Comparison of ENCODE assay signal across 19 cellular contexts in the genomic region with DNA sequence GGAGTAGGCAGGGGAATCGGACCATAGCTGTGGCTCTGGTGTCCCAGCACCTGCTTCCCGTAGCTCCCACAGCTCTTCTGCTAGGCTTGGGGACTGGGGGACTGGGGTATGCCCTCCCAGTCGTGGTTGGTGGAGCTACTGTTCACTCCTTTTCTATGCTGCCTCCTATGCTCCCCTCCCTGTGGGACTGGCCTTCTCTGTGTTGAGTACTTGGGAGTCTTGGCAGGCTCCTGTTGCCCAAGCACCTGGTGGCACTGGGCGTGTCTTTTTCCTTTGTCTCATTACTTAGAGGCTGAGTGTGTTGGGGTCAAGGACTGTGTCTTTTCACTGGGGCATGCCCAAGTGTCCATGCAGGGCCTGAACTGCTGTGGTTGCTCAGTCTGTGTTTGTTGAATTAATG.
DNase-seq lines count a peak whose midpoint lies in the region; ATAC-seq and TF ChIP-seq lines count a peak whose summit lies in the region.
"Had no signal": no experiment of that assay in that cellular context is flagged by ENCODE, and none has a peak within 500 bp of the region (broad histone marks: within the 10 kb centered on the region; RNA-seq: fewer than 3 reads in every experiment).

No MANE protein-coding gene starts in this region.

- TF ChIP-seq CTCF in GM10266 (IDR thresholded peaks at IDR 0.05; ENCODE audit: control insufficient read depth, insufficient read depth, low read depth, missing control alignments), result no peak

- H3K9me3 Mint-ChIP-seq in stimulated activated memory B cell treated with anti-CD40 and anti-IgM and Interleukin-4, amounts not matched to agents 10 μg/mL and 1 μg/mL and 100 μg/mL, for 72 hours, result no peaks in the 10 kb centered on the region
- H3K9me3 Mint-ChIP-seq in activated naive CD8-positive, alpha-beta T cell treated with anti-CD3 and anti-CD28 coated beads for 36 hours, result no peaks in the 10 kb centered on the region
- H3K9me3 Mint-ChIP-seq: stimulated activated naive B cell treated with anti-CD40 and anti-IgM and Interleukin-4, amounts not matched to agents 10 μg/mL and 1 μg/mL and 100 μg/mL, for 72 hours had no signal

- peak; percentile 22 for ATAC-seq in stimulated activated memory B cell treated with anti-CD40 and anti-IgM and Interleukin-4, amounts not matched to agents 10 μg/mL and 1 μg/mL and 100 μg/mL, for 72 hours
- ATAC-seq: stimulated activated naive B cell treated with anti-CD40 and anti-IgM and Interleukin-4, amounts not matched to agents 10 μg/mL and 1 μg/mL and 100 μg/mL, for 72 hours had no signal

- DNase-seq in DMS53 (lab: John Stamatoyannopoulos, UW), result peak; percentile 23
- DNase-seq in DMS53 treated with DMSO at 0.1 percent for 48 hours (lab: John Stamatoyannopoulos, UW; ENCODE audit: unreplicated experiment), result no peak
- peak; percentile 84 for DNase-seq in NCI-H2029 (lab: John Stamatoyannopoulos, UW)
- peak; percentile 54 for DNase-seq in NCI-H748 treated with DMSO at 0.1 percent for 48 hours (lab: John Stamatoyannopoulos, UW)
- DNase-seq in activated naive CD8-positive, alpha-beta T cell treated with anti-CD3 and anti-CD28 coated beads for 36 hours, result no peak
- DNase-seq in SKM-1 treated with dmso at 0.1 percent for 144 hours (lab: John Stamatoyannopoulos, UW; ENCODE audit: unreplicated experiment), result no peak
- no peak for DNase-seq in GM10266 (ENCODE audit: extremely low spot score)
- DNase-seq: activated CD4-positive, alpha-beta T cell treated with anti-CD3 and anti-CD28 coated beads, Interleukin-2, amount 50 U/mL, for 48 hours; activated gamma-delta T cell treated with Interleukin-2 at 50 U/mL for 16 hours; adrenal gland; EL; head of caudate nucleus; left ventricle myocardium inferior; midbrain; stimulated activated CD4-positive, alpha-beta T cell treated with anti-CD3 and anti-CD28 coated beads, Interleukin-1b, Interleukin-23, amount 100 ng/mL, for 48 hours; stimulated activated naive B cell treated with anti-CD40 and anti-IgM and Interleukin-4, amounts not matched to agents 10 μg/mL and 1 μg/mL and 100 μg/mL, for 72 hours; WERI-Rb-1 had no signal

- H3K27ac Mint-ChIP-seq in stimulated activated memory B cell treated with anti-CD40 and anti-IgM and Interleukin-4, amounts not matched to agents 10 μg/mL and 1 μg/mL and 100 μg/mL, for 72 hours, result no peak overlapping the region
- no peak overlapping the region for H3K27ac Mint-ChIP-seq in activated naive CD8-positive, alpha-beta T cell treated with anti-CD3 and anti-CD28 coated beads for 36 hours
- H3K27ac Mint-ChIP-seq: stimulated activated naive B cell treated with anti-CD40 and anti-IgM and Interleukin-4, amounts not matched to agents 10 μg/mL and 1 μg/mL and 100 μg/mL, for 72 hours had no signal

- H3K4me1 Mint-ChIP-seq in stimulated activated memory B cell treated with anti-CD40 and anti-IgM and Interleukin-4, amounts not matched to agents 10 μg/mL and 1 μg/mL and 100 μg/mL, for 72 hours, result peaks cover 7% of the 10 kb centered on the region
- H3K4me1 Mint-ChIP-seq in activated naive CD8-positive, alpha-beta T cell treated with anti-CD3 and anti-CD28 coated beads for 36 hours, result no peaks in the 10 kb centered on the region
- H3K4me1 Mint-ChIP-seq: stimulated activated naive B cell treated with anti-CD40 and anti-IgM and Interleukin-4, amounts not matched to agents 10 μg/mL and 1 μg/mL and 100 μg/mL, for 72 hours had no signal

- H3K27me3 Mint-ChIP-seq in stimulated activated memory B cell treated with anti-CD40 and anti-IgM and Interleukin-4, amounts not matched to agents 10 μg/mL and 1 μg/mL and 100 μg/mL, for 72 hours, result no peaks in the 10 kb centered on the region
- H3K27me3 Mint-ChIP-seq in activated naive CD8-positive, alpha-beta T cell treated with anti-CD3 and anti-CD28 coated beads for 36 hours, result no peaks in the 10 kb centered on the region
- H3K27me3 Mint-ChIP-seq: progenitor cell of endocrine pancreas had no signal

- H3K36me3 Mint-ChIP-seq in stimulated activated memory B cell treated with anti-CD40 and anti-IgM and Interleukin-4, amounts not matched to agents 10 μg/mL and 1 μg/mL and 100 μg/mL, for 72 hours, result no peaks in the 10 kb centered on the region
- H3K36me3 Mint-ChIP-seq in activated naive CD8-positive, alpha-beta T cell treated with anti-CD3 and anti-CD28 coated beads for 36 hours, result no peaks in the 10 kb centered on the region
- H3K36me3 Mint-ChIP-seq: stimulated activated naive B cell treated with anti-CD40 and anti-IgM and Interleukin-4, amounts not matched to agents 10 μg/mL and 1 μg/mL and 100 μg/mL, for 72 hours had no signal

- H3K4me3 Mint-ChIP-seq in stimulated activated memory B cell treated with anti-CD40 and anti-IgM and Interleukin-4, amounts not matched to agents 10 μg/mL and 1 μg/mL and 100 μg/mL, for 72 hours, result no peak overlapping the region
- H3K4me3 Mint-ChIP-seq in activated naive CD8-positive, alpha-beta T cell treated with anti-CD3 and anti-CD28 coated beads for 36 hours, result no peak overlapping the region
- H3K4me3 Mint-ChIP-seq: stimulated activated naive B cell treated with anti-CD40 and anti-IgM and Interleukin-4, amounts not matched to agents 10 μg/mL and 1 μg/mL and 100 μg/mL, for 72 hours had no signal

Comparison
In these comparisons a context has a peak if more than half of its experiments do, and no peak if none do; other contexts are left out.
1. DNase-seq: peak in DMS53 (single experiment), NCI-H2029 (single experiment) and NCI-H748 treated with DMSO at 0.1 percent for 48 hours (single experiment); none in DMS53 treated with DMSO at 0.1 percent for 48 hours (single experiment), activated naive CD8-positive, alpha-beta T cell treated with anti-CD3 and anti-CD28 coated beads for 36 hours (single experiment), SKM-1 treated with dmso at 0.1 percent for 144 hours (single experiment) and GM10266 (single experiment).